ENCODE assay signal across 21 cellular contexts in the genomic region with DNA sequence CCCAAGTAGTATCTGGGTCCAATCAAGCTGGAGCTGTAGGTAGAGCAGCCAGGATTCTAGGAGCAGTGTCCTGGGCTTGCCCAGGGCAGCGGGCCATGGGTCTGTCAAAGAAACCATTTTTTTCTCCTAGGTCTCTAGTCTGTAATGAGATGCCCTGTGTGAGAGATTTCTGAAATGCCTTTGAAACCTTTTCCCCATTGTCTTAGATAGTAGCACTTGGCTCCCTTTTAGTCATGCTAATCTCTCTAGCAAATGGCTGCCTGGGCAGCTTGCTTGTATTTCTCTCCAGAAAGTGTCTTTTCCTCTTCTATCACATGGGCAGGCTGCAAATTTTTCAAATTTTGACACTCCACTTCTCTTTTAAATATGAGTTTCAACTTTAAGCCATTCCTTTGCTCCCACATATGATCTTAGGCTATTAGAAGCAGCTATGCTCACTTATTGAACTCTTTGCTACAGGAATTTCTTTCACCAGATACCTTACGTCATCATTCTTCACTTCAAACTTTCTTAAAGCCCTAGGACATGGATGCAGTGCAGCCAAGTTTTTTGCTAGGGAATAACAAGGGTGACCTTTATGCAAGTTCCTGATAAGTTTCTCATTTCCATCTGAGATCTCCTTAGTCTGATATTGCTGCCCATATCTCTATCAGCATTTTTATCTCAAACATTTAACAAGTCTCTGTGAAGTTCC.
"Had no signal": no experiment of that assay in that cellular context is flagged by ENCODE, and none has a peak within 500 bp of the region (broad histone marks: within the 10 kb centered on the region; RNA-seq: fewer than 3 reads in every experiment).

No MANE protein-coding gene starts in this region.

- H3K36me3 Mint-ChIP-seq: memory B cell, naive B cell, type B pancreatic cell had no signal

- H3K4me3 ChIP-seq: esophagus squamous epithelium, hepatocyte, left ventricle myocardium inferior, lower lobe of right lung, pancreas, smooth muscle cell had no signal

- H3K4me1 ChIP-seq: esophagus squamous epithelium, left ventricle myocardium inferior, lower lobe of right lung, pancreas had no signal

- H3K4me1 Mint-ChIP-seq: memory B cell, naive B cell, nephron had no signal

- H3K4me2 ChIP-seq: hepatocyte, smooth muscle cell had no signal

- ATAC-seq: effector memory CD8-positive, alpha-beta T cell; left cardiac atrium; lower lobe of right lung; pancreas; right cardiac atrium had no signal

- H3K27me3 ChIP-seq: esophagus squamous epithelium, hepatocyte, pancreas had no signal

- H3K27ac ChIP-seq: esophagus squamous epithelium, hepatocyte, left ventricle myocardium inferior, lower lobe of right lung, pancreas had no signal

- H3K9me3 ChIP-seq: lower lobe of right lung, pancreas had no signal

- H3K27me3 Mint-ChIP-seq: dendritic cell treated with granulocyte-macrophage colony-stimulating factor and Interleukin-4, amounts not matched to agents 40 ng/mL and 50 ng/mL, for 4 days; effector memory CD8-positive, alpha-beta T cell; memory B cell; naive B cell; progenitor cell of endocrine pancreas; type B pancreatic cell had no signal

- DNase-seq: effector memory CD8-positive, alpha-beta T cell; esophagus squamous epithelium; foreskin fibroblast; head of caudate nucleus; kidney; left cardiac atrium; left ventricle myocardium inferior; lower lobe of right lung; naive B cell; occipital lobe; pancreas; right cardiac atrium; stimulated activated CD4-positive, alpha-beta T cell treated with anti-CD3 and anti-CD28 coated beads, Interleukin-2, amount 100 ng/mL, for 48 hours; stimulated activated naive CD4-positive, alpha-beta T cell treated with Interleukin-2 at 50 U/mL for 16 hours had no signal

- H3K27ac Mint-ChIP-seq: dendritic cell treated with granulocyte-macrophage colony-stimulating factor and Interleukin-4, amounts not matched to agents 40 ng/mL and 50 ng/mL, for 4 days; effector memory CD8-positive, alpha-beta T cell; memory B cell; nephron; progenitor cell of endocrine pancreas; type B pancreatic cell had no signal

- H3K79me2 ChIP-seq: hepatocyte had no signal

- H3K9me3 Mint-ChIP-seq: nephron had no signal

- H3K4me3 Mint-ChIP-seq: dendritic cell treated with granulocyte-macrophage colony-stimulating factor and Interleukin-4, amounts not matched to agents 40 ng/mL and 50 ng/mL, for 4 days; effector memory CD8-positive, alpha-beta T cell; memory B cell; naive B cell; nephron; type B pancreatic cell had no signal

- H2AFZ ChIP-seq: hepatocyte had no signal

- H3K36me3 ChIP-seq: esophagus squamous epithelium, left ventricle myocardium inferior, lower lobe of right lung, pancreas had no signal
